ENCODE assay signal across 8 cellular contexts in the genomic region with DNA sequence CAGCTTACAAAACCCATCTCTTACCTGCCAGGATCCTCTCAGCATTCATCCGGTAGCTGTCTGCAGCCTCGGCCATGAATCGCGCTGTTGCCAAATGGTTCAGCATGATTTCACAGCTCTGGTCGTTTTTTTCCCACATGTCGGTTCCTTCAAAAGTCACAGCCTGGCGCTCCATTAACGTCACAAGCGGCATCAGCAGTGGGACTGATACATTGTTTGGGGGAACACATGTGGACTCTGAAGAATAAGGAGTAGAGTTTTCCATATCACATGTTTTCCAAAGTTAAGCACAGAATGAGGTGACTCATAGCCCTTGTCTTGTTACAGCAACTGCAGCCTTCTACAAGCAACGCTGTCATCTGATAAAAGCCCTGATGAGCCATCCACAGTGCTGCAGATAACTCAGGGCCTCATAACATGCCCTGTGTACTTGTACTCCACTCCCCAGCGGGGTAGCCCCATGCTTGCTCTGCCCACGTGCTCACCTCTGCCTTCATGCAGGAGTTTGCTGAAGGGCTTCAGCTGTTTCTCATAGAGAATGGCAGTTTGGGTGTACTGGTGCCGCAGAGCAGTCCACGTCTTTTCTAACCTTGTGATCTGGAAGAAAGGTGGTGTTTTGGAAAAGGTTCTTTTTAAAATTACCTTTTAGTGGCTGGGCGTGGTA.
DNase-seq lines count a peak whose midpoint lies in the region; ATAC-seq and TF ChIP-seq lines count a peak whose summit lies in the region.
"Had no signal": no experiment of that assay in that cellular context is flagged by ENCODE, and none has a peak within 500 bp of the region (broad histone marks: within the 10 kb centered on the region; RNA-seq: fewer than 3 reads in every experiment).

No MANE protein-coding gene starts in this region.

- H3K27me3 Mint-ChIP-seq in MCF 10A (ENCODE audit: insufficient read depth, unreplicated experiment) = no peaks in the 10 kb centered on the region

- no peaks in the 10 kb centered on the region for H3K9me3 Mint-ChIP-seq in MCF 10A (ENCODE audit: unreplicated experiment)

- ATAC-seq in GM21723 (IDR thresholded peaks at IDR 0.05; ENCODE audit: unreplicated experiment) = no peak
- no peak for ATAC-seq in GM21825 (IDR thresholded peaks at IDR 0.05; ENCODE audit: unreplicated experiment)

- no peaks in the 10 kb centered on the region for H3K9me3 ChIP-seq in HUES48 (ENCODE audit: control insufficient read depth, insufficient read depth, low read length)
- no peaks in the 10 kb centered on the region for H3K9me3 ChIP-seq in thyroid gland

- H3K4me1 Mint-ChIP-seq in MCF 10A (ENCODE audit: insufficient read depth, unreplicated experiment) = peaks cover 9% of the 10 kb centered on the region

- TF ChIP-seq CTCF in MCF 10A (IDR thresholded peaks at IDR 0.05; ENCODE audit: unreplicated experiment) (no peak), thyroid gland (IDR thresholded peaks at IDR 0.05) (no peak)

- H3K9ac ChIP-seq in HUES48 (ENCODE audit: low read depth, low read length) = no peak overlapping the region

- H3K36me3 Mint-ChIP-seq in MCF 10A (ENCODE audit: insufficient read depth, unreplicated experiment) = peaks cover 99% of the 10 kb centered on the region

- WGBS in thyroid gland, 2 donors = 76 to 87% methylated on average over 15 of the region's 15 CpGs

- CTCF ChIA-PET in MCF 10A (lab: Yijun Ruan, JAX) = interaction anchor here (0.7 to 1.4 kb wide), 4 partner anchors 9 to 224 kb away, joined by 3 to 4 read pairs (median 4); no protein-coding TSS in a partner anchor

- H3K4me3 ChIP-seq in HUES48 (ENCODE audit: low read depth, low read length) = no peak overlapping the region
- no peak overlapping the region for H3K4me3 ChIP-seq in thyroid gland (replicated peaks in 1 of 3)

- DNase-seq in MCF 10A (ENCODE audit: unreplicated experiment) (peak; percentile 48), islet precursor cell (peak; percentile 92), thyroid gland (peak; percentile 45 to 70), NCI-H2107 (lab: John Stamatoyannopoulos, UW) (no peak)
- DNase-seq: stimulated activated CD4-positive, alpha-beta T cell treated with anti-CD3 and anti-CD28 coated beads, Interleukin-15, amount 100 ng/mL, for 24 hours had no signal

- H3K27ac ChIP-seq in HUES48 (ENCODE audit: low read depth, low read length) = peak overlapping the region; percentile 61
- H3K27ac ChIP-seq in thyroid gland = peak overlapping the region; percentile 45 to 62 (median 51)

- H3K4me3 Mint-ChIP-seq in MCF 10A (ENCODE audit: unreplicated experiment) = no peak overlapping the region

- POLR2A ChIA-PET in MCF 10A (lab: Yijun Ruan, JAX) = interaction anchor here (0.6 to 4.0 kb wide), 7 partner anchors 9 to 246 kb away, joined by 3 to 11 read pairs (median 7); no protein-coding TSS in a partner anchor

- no TSS peak for BruUV-seq in MCF 10A (replicated peaks; lab: Mats Ljungman, UMichigan)

- no peaks in the 10 kb centered on the region for H3K27me3 ChIP-seq in HUES48 (ENCODE audit: control insufficient read depth, insufficient read depth, low read length)
- no peaks in the 10 kb centered on the region for H3K27me3 ChIP-seq in thyroid gland

- intact Hi-C loops in MCF 10A (cut with micrococcal nuclease) (loop anchor here (10.0 kb wide), 1 partner anchor 263 kb away; no protein-coding TSS in a partner anchor), thyroid gland (cut with DNase I) (no loop called here)

- H3K36me3 ChIP-seq in HUES48 (ENCODE audit: control insufficient read depth, insufficient read depth, low read length) (peaks cover 45% of the 10 kb centered on the region), thyroid gland (peaks cover 7 to 18% of the 10 kb centered on the region in 2 donors)

- TF ChIP-seq POLR2A in thyroid gland (IDR thresholded peaks at IDR 0.05) = no peak

- peak overlapping the region; percentile 73 for H3K27ac Mint-ChIP-seq in MCF 10A (ENCODE audit: low read depth, unreplicated experiment)

- H3K4me1 ChIP-seq in HUES48 (ENCODE audit: control insufficient read depth, insufficient read depth, low read length) (0 out of 2 replicates have a peak, but pooled peaks cover 2% of the 10 kb centered on the region), thyroid gland (peaks cover 4 to 22% of the 10 kb centered on the region in 2 donors)
